Comparison of ENCODE assay signal across 9 cellular contexts in genomic region chr6:33081098-33081824, GRCh38. TPM values are rescaled to one million over a fixed set of nuclear protein-coding genes. Genes with fewer than 3 reads are reported as not detected.
DNase-seq lines count a peak whose midpoint lies in the region; ATAC-seq and TF ChIP-seq lines count a peak whose summit lies in the region.
"Had no signal": no experiment of that assay in that cellular context is flagged by ENCODE, and none has a peak within 500 bp of the region (broad histone marks: within the 10 kb centered on the region; RNA-seq: fewer than 3 reads in every experiment).

No MANE protein-coding gene starts in this region.

- no peaks in the 10 kb centered on the region for H4K20me1 ChIP-seq in hepatocyte (ENCODE audit: insufficient read depth, poor library complexity, severe bottlenecking)

- TF ChIP-seq CTCF in hepatocyte (IDR thresholded peaks at IDR 0.05; ENCODE audit: poor library complexity) = no peak

- DNase-seq in CD4-positive, CD25-positive, alpha-beta regulatory T cell = no peak
- DNase-seq in activated naive CD8-positive, alpha-beta T cell treated with anti-CD3 and anti-CD28 coated beads for 36 hours = no peak
- DNase-seq in hepatocyte (ENCODE audit: low spot score) = no peak
- no peak for DNase-seq in GF-D8 (lab: John Stamatoyannopoulos, UW)
- no peak for DNase-seq in NCI-H345 (lab: John Stamatoyannopoulos, UW)
- DNase-seq in naive thymus-derived CD4-positive, alpha-beta T cell = no peak
- DNase-seq: KG1 had no signal

- no peak overlapping the region for H3K9ac ChIP-seq in rectal smooth muscle tissue (ENCODE audit: low read length)

- no peaks in the 10 kb centered on the region for H3K9me3 Mint-ChIP-seq in CD4-positive, CD25-positive, alpha-beta regulatory T cell
- no peaks in the 10 kb centered on the region for H3K9me3 Mint-ChIP-seq in activated naive CD8-positive, alpha-beta T cell treated with anti-CD3 and anti-CD28 coated beads for 36 hours
- H3K9me3 Mint-ChIP-seq in naive thymus-derived CD4-positive, alpha-beta T cell = peaks cover 0 to 1% (median 0%) of the 10 kb centered on the region in 11 donors

- 60% methylated on average over 16 of the region's 16 CpGs for WGBS in hepatocyte (ENCODE audit: low lambda C conversion rate, missing lambda C conversion rate)

- H3K27ac ChIP-seq in CD4-positive, CD25-positive, alpha-beta regulatory T cell (ENCODE audit: insufficient read depth, low read length, poor library complexity, severe bottlenecking) = no peak overlapping the region
- H3K27ac ChIP-seq in hepatocyte (peak overlapping the region; percentile 81), rectal smooth muscle tissue (ENCODE audit: low read depth, low read length) (peak overlapping the region; percentile 28)
- H3K27ac ChIP-seq in naive thymus-derived CD4-positive, alpha-beta T cell (ENCODE audit: low read depth, low read length) = no peak overlapping the region

- peaks cover 6% of the 10 kb centered on the region for H3K36me3 Mint-ChIP-seq in CD4-positive, CD25-positive, alpha-beta regulatory T cell
- no peaks in the 10 kb centered on the region for H3K36me3 Mint-ChIP-seq in activated naive CD8-positive, alpha-beta T cell treated with anti-CD3 and anti-CD28 coated beads for 36 hours
- peaks cover 0 to 19% (median 2%) of the 10 kb centered on the region in 5 donors for H3K36me3 Mint-ChIP-seq in naive thymus-derived CD4-positive, alpha-beta T cell

- no peaks in the 10 kb centered on the region for H3K9me2 ChIP-seq in hepatocyte (replicated peaks; ENCODE audit: insufficient read depth)

- H3K4me1 ChIP-seq in CD4-positive, CD25-positive, alpha-beta regulatory T cell (ENCODE audit: control insufficient read depth, insufficient read depth, low read length, poor library complexity, severe bottlenecking) = peaks cover 22% of the 10 kb centered on the region
- H3K4me1 ChIP-seq in hepatocyte (ENCODE audit: insufficient read depth) (no peaks in the 10 kb centered on the region), rectal smooth muscle tissue (ENCODE audit: control insufficient read depth, insufficient read depth, low read length) (peaks cover 2% of the 10 kb centered on the region)
- peaks cover 0 to 26% of the 10 kb centered on the region in 2 donors for H3K4me1 ChIP-seq in naive thymus-derived CD4-positive, alpha-beta T cell (ENCODE audit: control insufficient read depth in 2 of 2, insufficient read depth in 2 of 2, low read length in 2 of 2)

- peak overlapping the region in 3 of 4 donors; percentile 26 to 61 (median 53) for H3K4me3 Mint-ChIP-seq in CD4-positive, CD25-positive, alpha-beta regulatory T cell
- H3K4me3 Mint-ChIP-seq in activated naive CD8-positive, alpha-beta T cell treated with anti-CD3 and anti-CD28 coated beads for 36 hours = peak overlapping the region; percentile 0
- peak overlapping the region in 1 of 10 donors; percentile 58 for H3K4me3 Mint-ChIP-seq in naive thymus-derived CD4-positive, alpha-beta T cell

- POLR2A ChIA-PET in naive thymus-derived CD4-positive, alpha-beta T cell (lab: Charles Lee) = no interaction called here

- peak overlapping the region; percentile 96 for H2AFZ ChIP-seq in hepatocyte

- H3K79me2 ChIP-seq in hepatocyte = no peaks in the 10 kb centered on the region

- CTCF ChIA-PET in naive thymus-derived CD4-positive, alpha-beta T cell (lab: Charles Lee) = no interaction called here

- H3K27ac Mint-ChIP-seq in CD4-positive, CD25-positive, alpha-beta regulatory T cell = peak overlapping the region in 1 of 3 donors; percentile 59
- H3K27ac Mint-ChIP-seq in activated naive CD8-positive, alpha-beta T cell treated with anti-CD3 and anti-CD28 coated beads for 36 hours = peak overlapping the region; percentile 10
- H3K27ac Mint-ChIP-seq in naive thymus-derived CD4-positive, alpha-beta T cell = peak overlapping the region in 3 of 9 donors; percentile 15 to 71 (median 46)

- no peak overlapping the region for H3K4me3 ChIP-seq in CD4-positive, CD25-positive, alpha-beta regulatory T cell (ENCODE audit: low read depth, low read length)
- peak overlapping the region; percentile 46 for H3K4me3 ChIP-seq in hepatocyte
- peak overlapping the region; percentile 37 for H3K4me3 ChIP-seq in rectal smooth muscle tissue (ENCODE audit: low read length)
- H3K4me3 ChIP-seq in naive thymus-derived CD4-positive, alpha-beta T cell (ENCODE audit: low read length) = no peak overlapping the region

- H3K36me3 ChIP-seq in CD4-positive, CD25-positive, alpha-beta regulatory T cell (ENCODE audit: control insufficient read depth, insufficient read depth, low read length) = peaks cover 28% of the 10 kb centered on the region
- H3K36me3 ChIP-seq in hepatocyte (replicated peaks; ENCODE audit: insufficient read depth, low read depth) (no peaks in the 10 kb centered on the region), rectal smooth muscle tissue (ENCODE audit: control insufficient read depth, insufficient read depth, low read length) (no peaks in the 10 kb centered on the region)
- H3K36me3 ChIP-seq in naive thymus-derived CD4-positive, alpha-beta T cell (ENCODE audit: control insufficient read depth in 2 of 3, insufficient read depth in 3 of 3, low read length in 3 of 3) = no peaks in the 10 kb centered on the region

- no peaks in the 10 kb centered on the region for H3K27me3 Mint-ChIP-seq in CD4-positive, CD25-positive, alpha-beta regulatory T cell
- H3K27me3 Mint-ChIP-seq in activated naive CD8-positive, alpha-beta T cell treated with anti-CD3 and anti-CD28 coated beads for 36 hours = no peaks in the 10 kb centered on the region
- peaks cover 0 to 11% (median 0%) of the 10 kb centered on the region in 5 donors for H3K27me3 Mint-ChIP-seq in naive thymus-derived CD4-positive, alpha-beta T cell

- H3K4me1 Mint-ChIP-seq in CD4-positive, CD25-positive, alpha-beta regulatory T cell = peaks cover 0 to 36% (median 29%) of the 10 kb centered on the region in 4 donors
- peaks cover 23% of the 10 kb centered on the region for H3K4me1 Mint-ChIP-seq in activated naive CD8-positive, alpha-beta T cell treated with anti-CD3 and anti-CD28 coated beads for 36 hours
- peaks cover 15 to 53% (median 35%) of the 10 kb centered on the region in 7 donors for H3K4me1 Mint-ChIP-seq in naive thymus-derived CD4-positive, alpha-beta T cell

- H3K4me2 ChIP-seq in hepatocyte = peak overlapping the region; percentile 83

- ATAC-seq in CD4-positive, CD25-positive, alpha-beta regulatory T cell (ENCODE audit: low read depth in 2 of 2) = no peak
- no peak for ATAC-seq in HG02981 (IDR thresholded peaks at IDR 0.05; ENCODE audit: unreplicated experiment)
- no peak for ATAC-seq in naive thymus-derived CD4-positive, alpha-beta T cell

- intact Hi-C loops in naive thymus-derived CD4-positive, alpha-beta T cell (cut with micrococcal nuclease) = no loop called here

- no peaks in the 10 kb centered on the region for H3K27me3 ChIP-seq in CD4-positive, CD25-positive, alpha-beta regulatory T cell (ENCODE audit: control insufficient read depth, insufficient read depth, low read length)
- H3K27me3 ChIP-seq in hepatocyte = no peaks in the 10 kb centered on the region
- no peaks in the 10 kb centered on the region for H3K27me3 ChIP-seq in rectal smooth muscle tissue (ENCODE audit: control insufficient read depth, insufficient read depth, low read length)
- H3K27me3 ChIP-seq in naive thymus-derived CD4-positive, alpha-beta T cell (ENCODE audit: control insufficient read depth in 2 of 2, insufficient read depth in 2 of 2, low read length in 2 of 2) = no peaks in the 10 kb centered on the region

- H3K9me3 ChIP-seq in CD4-positive, CD25-positive, alpha-beta regulatory T cell (ENCODE audit: control insufficient read depth in 2 of 2, low read length in 2 of 2) = no peaks in the 10 kb centered on the region
- H3K9me3 ChIP-seq in hepatocyte (ENCODE audit: low read depth) = no peaks in the 10 kb centered on the region
- no peaks in the 10 kb centered on the region for H3K9me3 ChIP-seq in naive thymus-derived CD4-positive, alpha-beta T cell (ENCODE audit: control insufficient read depth in 2 of 3, low read length in 3 of 3)

RNA-seq across cellular contexts. Expression of gene HLA-DPB1, which starts 5.5 kb away (rescaled TPM):
- total RNA-seq in CD4-positive, CD25-positive, alpha-beta regulatory T cell = 153 TPM
- polyA plus RNA-seq in CD4-positive, CD25-positive, alpha-beta regulatory T cell = 100 to 1,000 TPM; 144 to 335 (median 244) TPM
- total RNA-seq in activated naive CD8-positive, alpha-beta T cell treated with anti-CD3 and anti-CD28 coated beads for 36 hours = 1 to 10 TPM; 8.2 to 9.3 TPM
- 18.0 and 22.1 TPM in 2 replicates for total RNA-seq in hepatocyte
- 12.4 and 16.0 TPM in 2 replicates for polyA plus RNA-seq in hepatocyte
- total RNA-seq in naive thymus-derived CD4-positive, alpha-beta T cell = 100 to 1,000 TPM in 1 of 5 experiments, 10 to 100 TPM in 4; 13.7 to 308 (median 43.3) TPM
- 10 to 100 TPM; 24.9 to 87.6 TPM for polyA plus RNA-seq in naive thymus-derived CD4-positive, alpha-beta T cell

RNA-seq across cellular contexts. Expression of gene HLA-DPA1, which starts 7.8 kb away (rescaled TPM):
- total RNA-seq in CD4-positive, CD25-positive, alpha-beta regulatory T cell = 102 TPM
- polyA plus RNA-seq in CD4-positive, CD25-positive, alpha-beta regulatory T cell = 100 to 1,000 TPM in 3 of 4 donors, 10 to 100 TPM in 1; 97.9 to 292 (median 209) TPM
- 10 to 100 TPM; 14.7 to 16.3 TPM for total RNA-seq in activated naive CD8-positive, alpha-beta T cell treated with anti-CD3 and anti-CD28 coated beads for 36 hours
- total RNA-seq in hepatocyte = 2.6 and 5.3 TPM in 2 replicates
- 1.7 and 4.7 TPM in 2 replicates for polyA plus RNA-seq in hepatocyte
- total RNA-seq in naive thymus-derived CD4-positive, alpha-beta T cell = 100 to 1,000 TPM in 2 of 5 experiments, 10 to 100 TPM in 3; 20.2 to 295 (median 45.6) TPM
- polyA plus RNA-seq in naive thymus-derived CD4-positive, alpha-beta T cell = 10 to 100 TPM; 21.1 to 67.0 TPM

Comparison
In these comparisons a context has a peak if more than half of its experiments do, and no peak if none do; other contexts are left out.
1. H3K27ac ChIP-seq: peak in hepatocyte (single experiment) and rectal smooth muscle tissue (single experiment); none in CD4-positive, CD25-positive, alpha-beta regulatory T cell (single experiment) and naive thymus-derived CD4-positive, alpha-beta T cell (single experiment).
2. H3K4me3 ChIP-seq: peak in hepatocyte (single experiment) and rectal smooth muscle tissue (single experiment); none in CD4-positive, CD25-positive, alpha-beta regulatory T cell (single experiment) and naive thymus-derived CD4-positive, alpha-beta T cell (single experiment).